Comparison of ENCODE assay signal across 1 cellular context in genomic region chr4:72326692-72327632, GRCh38.
TF ChIP-seq lines count a peak whose summit lies in the region.

No MANE protein-coding gene starts in this region.

TF ChIP-seq in H1, 55 proteins besides CTCF, POLR2A, EP300 and RAD21 (continued from another document):
- TF ChIP-seq, protein P1, sequence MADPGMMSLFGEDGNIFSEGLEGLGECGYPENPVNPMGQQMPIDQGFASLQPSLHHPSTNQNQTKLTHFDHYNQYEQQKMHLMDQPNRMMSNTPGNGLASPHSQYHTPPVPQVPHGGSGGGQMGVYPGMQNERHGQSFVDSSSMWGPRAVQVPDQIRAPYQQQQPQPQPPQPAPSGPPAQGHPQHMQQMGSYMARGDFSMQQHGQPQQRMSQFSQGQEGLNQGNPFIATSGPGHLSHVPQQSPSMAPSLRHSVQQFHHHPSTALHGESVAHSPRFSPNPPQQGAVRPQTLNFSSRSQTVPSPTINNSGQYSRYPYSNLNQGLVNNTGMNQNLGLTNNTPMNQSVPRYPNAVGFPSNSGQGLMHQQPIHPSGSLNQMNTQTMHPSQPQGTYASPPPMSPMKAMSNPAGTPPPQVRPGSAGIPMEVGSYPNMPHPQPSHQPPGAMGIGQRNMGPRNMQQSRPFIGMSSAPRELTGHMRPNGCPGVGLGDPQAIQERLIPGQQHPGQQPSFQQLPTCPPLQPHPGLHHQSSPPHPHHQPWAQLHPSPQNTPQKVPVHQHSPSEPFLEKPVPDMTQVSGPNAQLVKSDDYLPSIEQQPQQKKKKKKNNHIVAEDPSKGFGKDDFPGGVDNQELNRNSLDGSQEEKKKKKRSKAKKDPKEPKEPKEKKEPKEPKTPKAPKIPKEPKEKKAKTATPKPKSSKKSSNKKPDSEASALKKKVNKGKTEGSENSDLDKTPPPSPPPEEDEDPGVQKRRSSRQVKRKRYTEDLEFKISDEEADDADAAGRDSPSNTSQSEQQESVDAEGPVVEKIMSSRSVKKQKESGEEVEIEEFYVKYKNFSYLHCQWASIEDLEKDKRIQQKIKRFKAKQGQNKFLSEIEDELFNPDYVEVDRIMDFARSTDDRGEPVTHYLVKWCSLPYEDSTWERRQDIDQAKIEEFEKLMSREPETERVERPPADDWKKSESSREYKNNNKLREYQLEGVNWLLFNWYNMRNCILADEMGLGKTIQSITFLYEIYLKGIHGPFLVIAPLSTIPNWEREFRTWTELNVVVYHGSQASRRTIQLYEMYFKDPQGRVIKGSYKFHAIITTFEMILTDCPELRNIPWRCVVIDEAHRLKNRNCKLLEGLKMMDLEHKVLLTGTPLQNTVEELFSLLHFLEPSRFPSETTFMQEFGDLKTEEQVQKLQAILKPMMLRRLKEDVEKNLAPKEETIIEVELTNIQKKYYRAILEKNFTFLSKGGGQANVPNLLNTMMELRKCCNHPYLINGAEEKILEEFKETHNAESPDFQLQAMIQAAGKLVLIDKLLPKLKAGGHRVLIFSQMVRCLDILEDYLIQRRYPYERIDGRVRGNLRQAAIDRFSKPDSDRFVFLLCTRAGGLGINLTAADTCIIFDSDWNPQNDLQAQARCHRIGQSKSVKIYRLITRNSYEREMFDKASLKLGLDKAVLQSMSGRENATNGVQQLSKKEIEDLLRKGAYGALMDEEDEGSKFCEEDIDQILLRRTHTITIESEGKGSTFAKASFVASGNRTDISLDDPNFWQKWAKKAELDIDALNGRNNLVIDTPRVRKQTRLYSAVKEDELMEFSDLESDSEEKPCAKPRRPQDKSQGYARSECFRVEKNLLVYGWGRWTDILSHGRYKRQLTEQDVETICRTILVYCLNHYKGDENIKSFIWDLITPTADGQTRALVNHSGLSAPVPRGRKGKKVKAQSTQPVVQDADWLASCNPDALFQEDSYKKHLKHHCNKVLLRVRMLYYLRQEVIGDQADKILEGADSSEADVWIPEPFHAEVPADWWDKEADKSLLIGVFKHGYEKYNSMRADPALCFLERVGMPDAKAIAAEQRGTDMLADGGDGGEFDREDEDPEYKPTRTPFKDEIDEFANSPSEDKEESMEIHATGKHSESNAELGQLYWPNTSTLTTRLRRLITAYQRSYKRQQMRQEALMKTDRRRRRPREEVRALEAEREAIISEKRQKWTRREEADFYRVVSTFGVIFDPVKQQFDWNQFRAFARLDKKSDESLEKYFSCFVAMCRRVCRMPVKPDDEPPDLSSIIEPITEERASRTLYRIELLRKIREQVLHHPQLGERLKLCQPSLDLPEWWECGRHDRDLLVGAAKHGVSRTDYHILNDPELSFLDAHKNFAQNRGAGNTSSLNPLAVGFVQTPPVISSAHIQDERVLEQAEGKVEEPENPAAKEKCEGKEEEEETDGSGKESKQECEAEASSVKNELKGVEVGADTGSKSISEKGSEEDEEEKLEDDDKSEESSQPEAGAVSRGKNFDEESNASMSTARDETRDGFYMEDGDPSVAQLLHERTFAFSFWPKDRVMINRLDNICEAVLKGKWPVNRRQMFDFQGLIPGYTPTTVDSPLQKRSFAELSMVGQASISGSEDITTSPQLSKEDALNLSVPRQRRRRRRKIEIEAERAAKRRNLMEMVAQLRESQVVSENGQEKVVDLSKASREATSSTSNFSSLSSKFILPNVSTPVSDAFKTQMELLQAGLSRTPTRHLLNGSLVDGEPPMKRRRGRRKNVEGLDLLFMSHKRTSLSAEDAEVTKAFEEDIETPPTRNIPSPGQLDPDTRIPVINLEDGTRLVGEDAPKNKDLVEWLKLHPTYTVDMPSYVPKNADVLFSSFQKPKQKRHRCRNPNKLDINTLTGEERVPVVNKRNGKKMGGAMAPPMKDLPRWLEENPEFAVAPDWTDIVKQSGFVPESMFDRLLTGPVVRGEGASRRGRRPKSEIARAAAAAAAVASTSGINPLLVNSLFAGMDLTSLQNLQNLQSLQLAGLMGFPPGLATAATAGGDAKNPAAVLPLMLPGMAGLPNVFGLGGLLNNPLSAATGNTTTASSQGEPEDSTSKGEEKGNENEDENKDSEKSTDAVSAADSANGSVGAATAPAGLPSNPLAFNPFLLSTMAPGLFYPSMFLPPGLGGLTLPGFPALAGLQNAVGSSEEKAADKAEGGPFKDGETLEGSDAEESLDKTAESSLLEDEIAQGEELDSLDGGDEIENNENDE (IDR thresholded peaks at IDR 0.05; ENCODE audit: insufficient replicate concordance, low read length) = no peak
- TF ChIP-seq NRF1 (IDR thresholded peaks at IDR 0.05; ENCODE audit: low read depth, low read length) (no peak), RBBP5 (IDR thresholded peaks at IDR 0.05; ENCODE audit: borderline replicate concordance, low read depth, low read length) (no peak), CREB1 (IDR thresholded peaks at IDR 0.05) (no peak), JUND (IDR thresholded peaks at IDR 0.05; ENCODE audit: low read length) (no peak), KDM4A (IDR thresholded peaks at IDR 0.05; ENCODE audit: low read depth, low read length, severe bottlenecking) (no peak), SP2 (IDR thresholded peaks at IDR 0.05; ENCODE audit: low read length) (no peak), SIRT6 (IDR thresholded peaks at IDR 0.05; ENCODE audit: low read length) (no peak), JUN (IDR thresholded peaks at IDR 0.05; ENCODE audit: low read depth, low read length) (no peak), BCL11A (IDR thresholded peaks at IDR 0.05; ENCODE audit: low read depth in 2 of 2, low read length in 2 of 2) (no peak), GABPA (IDR thresholded peaks at IDR 0.05; ENCODE audit: borderline replicate concordance, insufficient read depth, low read length) (no peak), EGR1 (IDR thresholded peaks at IDR 0.05; ENCODE audit: borderline replicate concordance, low read depth, low read length) (no peak), SIN3A (conservative IDR thresholded peaks at IDR 0.05 in 1 of 2, IDR thresholded peaks at IDR 0.05 in 1 of 2; ENCODE audit: low read depth in 1 of 2, low read length in 2 of 2) (no peak), TBP (IDR thresholded peaks at IDR 0.05; ENCODE audit: low read depth, low read length) (no peak), CHD2 (IDR thresholded peaks at IDR 0.05; ENCODE audit: low read length) (no peak)
- TF ChIP-seq, protein P2, sequence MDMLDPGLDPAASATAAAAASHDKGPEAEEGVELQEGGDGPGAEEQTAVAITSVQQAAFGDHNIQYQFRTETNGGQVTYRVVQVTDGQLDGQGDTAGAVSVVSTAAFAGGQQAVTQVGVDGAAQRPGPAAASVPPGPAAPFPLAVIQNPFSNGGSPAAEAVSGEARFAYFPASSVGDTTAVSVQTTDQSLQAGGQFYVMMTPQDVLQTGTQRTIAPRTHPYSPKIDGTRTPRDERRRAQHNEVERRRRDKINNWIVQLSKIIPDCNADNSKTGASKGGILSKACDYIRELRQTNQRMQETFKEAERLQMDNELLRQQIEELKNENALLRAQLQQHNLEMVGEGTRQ (IDR thresholded peaks at IDR 0.05; ENCODE audit: low read length) = no peak
- TF ChIP-seq, protein P3, sequence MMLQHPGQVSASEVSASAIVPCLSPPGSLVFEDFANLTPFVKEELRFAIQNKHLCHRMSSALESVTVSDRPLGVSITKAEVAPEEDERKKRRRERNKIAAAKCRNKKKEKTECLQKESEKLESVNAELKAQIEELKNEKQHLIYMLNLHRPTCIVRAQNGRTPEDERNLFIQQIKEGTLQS (IDR thresholded peaks at IDR 0.05; ENCODE audit: insufficient read depth, low read depth, low read length) = no peak
TF ChIP-seq in H1: peak in this region for 0.
